In genomic region chr11:61404641-61405040, GRCh38 we compare ENCODE assay signal across 2 cellular contexts.
TF ChIP-seq lines count a peak whose summit lies in the region.

No MANE protein-coding gene starts in this region.

TF ChIP-seq in GM23338, 12 proteins besides CTCF, POLR2A, EP300 and RAD21:
- TF ChIP-seq REST (IDR thresholded peaks at IDR 0.05; ENCODE audit: unreplicated experiment) (no peak), ZNF114 (CRISPR knock-in tag; IDR thresholded peaks at IDR 0.05) (no peak), NANOG (IDR thresholded peaks at IDR 0.05; ENCODE audit: borderline replicate concordance) (no peak), POLR2AphosphoS5 (IDR thresholded peaks at IDR 0.05; ENCODE audit: low read depth) (no peak), STAT1 (IDR thresholded peaks at IDR 0.05; ENCODE audit: unreplicated experiment) (no peak), EZH2phosphoT487 (IDR thresholded peaks at IDR 0.05; ENCODE audit: unreplicated experiment) (no peak), JUNB (IDR thresholded peaks at IDR 0.05; ENCODE audit: unreplicated experiment) (no peak), CREB1 (CRISPR knock-in tag; IDR thresholded peaks at IDR 0.05; ENCODE audit: low read depth) (no peak), EZH2 (IDR thresholded peaks at IDR 0.05; ENCODE audit: low read depth, unreplicated experiment) (no peak)
- TF ChIP-seq, protein P1, sequence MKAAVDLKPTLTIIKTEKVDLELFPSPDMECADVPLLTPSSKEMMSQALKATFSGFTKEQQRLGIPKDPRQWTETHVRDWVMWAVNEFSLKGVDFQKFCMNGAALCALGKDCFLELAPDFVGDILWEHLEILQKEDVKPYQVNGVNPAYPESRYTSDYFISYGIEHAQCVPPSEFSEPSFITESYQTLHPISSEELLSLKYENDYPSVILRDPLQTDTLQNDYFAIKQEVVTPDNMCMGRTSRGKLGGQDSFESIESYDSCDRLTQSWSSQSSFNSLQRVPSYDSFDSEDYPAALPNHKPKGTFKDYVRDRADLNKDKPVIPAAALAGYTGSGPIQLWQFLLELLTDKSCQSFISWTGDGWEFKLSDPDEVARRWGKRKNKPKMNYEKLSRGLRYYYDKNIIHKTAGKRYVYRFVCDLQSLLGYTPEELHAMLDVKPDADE (IDR thresholded peaks at IDR 0.05), result no peak
- TF ChIP-seq, protein P2, sequence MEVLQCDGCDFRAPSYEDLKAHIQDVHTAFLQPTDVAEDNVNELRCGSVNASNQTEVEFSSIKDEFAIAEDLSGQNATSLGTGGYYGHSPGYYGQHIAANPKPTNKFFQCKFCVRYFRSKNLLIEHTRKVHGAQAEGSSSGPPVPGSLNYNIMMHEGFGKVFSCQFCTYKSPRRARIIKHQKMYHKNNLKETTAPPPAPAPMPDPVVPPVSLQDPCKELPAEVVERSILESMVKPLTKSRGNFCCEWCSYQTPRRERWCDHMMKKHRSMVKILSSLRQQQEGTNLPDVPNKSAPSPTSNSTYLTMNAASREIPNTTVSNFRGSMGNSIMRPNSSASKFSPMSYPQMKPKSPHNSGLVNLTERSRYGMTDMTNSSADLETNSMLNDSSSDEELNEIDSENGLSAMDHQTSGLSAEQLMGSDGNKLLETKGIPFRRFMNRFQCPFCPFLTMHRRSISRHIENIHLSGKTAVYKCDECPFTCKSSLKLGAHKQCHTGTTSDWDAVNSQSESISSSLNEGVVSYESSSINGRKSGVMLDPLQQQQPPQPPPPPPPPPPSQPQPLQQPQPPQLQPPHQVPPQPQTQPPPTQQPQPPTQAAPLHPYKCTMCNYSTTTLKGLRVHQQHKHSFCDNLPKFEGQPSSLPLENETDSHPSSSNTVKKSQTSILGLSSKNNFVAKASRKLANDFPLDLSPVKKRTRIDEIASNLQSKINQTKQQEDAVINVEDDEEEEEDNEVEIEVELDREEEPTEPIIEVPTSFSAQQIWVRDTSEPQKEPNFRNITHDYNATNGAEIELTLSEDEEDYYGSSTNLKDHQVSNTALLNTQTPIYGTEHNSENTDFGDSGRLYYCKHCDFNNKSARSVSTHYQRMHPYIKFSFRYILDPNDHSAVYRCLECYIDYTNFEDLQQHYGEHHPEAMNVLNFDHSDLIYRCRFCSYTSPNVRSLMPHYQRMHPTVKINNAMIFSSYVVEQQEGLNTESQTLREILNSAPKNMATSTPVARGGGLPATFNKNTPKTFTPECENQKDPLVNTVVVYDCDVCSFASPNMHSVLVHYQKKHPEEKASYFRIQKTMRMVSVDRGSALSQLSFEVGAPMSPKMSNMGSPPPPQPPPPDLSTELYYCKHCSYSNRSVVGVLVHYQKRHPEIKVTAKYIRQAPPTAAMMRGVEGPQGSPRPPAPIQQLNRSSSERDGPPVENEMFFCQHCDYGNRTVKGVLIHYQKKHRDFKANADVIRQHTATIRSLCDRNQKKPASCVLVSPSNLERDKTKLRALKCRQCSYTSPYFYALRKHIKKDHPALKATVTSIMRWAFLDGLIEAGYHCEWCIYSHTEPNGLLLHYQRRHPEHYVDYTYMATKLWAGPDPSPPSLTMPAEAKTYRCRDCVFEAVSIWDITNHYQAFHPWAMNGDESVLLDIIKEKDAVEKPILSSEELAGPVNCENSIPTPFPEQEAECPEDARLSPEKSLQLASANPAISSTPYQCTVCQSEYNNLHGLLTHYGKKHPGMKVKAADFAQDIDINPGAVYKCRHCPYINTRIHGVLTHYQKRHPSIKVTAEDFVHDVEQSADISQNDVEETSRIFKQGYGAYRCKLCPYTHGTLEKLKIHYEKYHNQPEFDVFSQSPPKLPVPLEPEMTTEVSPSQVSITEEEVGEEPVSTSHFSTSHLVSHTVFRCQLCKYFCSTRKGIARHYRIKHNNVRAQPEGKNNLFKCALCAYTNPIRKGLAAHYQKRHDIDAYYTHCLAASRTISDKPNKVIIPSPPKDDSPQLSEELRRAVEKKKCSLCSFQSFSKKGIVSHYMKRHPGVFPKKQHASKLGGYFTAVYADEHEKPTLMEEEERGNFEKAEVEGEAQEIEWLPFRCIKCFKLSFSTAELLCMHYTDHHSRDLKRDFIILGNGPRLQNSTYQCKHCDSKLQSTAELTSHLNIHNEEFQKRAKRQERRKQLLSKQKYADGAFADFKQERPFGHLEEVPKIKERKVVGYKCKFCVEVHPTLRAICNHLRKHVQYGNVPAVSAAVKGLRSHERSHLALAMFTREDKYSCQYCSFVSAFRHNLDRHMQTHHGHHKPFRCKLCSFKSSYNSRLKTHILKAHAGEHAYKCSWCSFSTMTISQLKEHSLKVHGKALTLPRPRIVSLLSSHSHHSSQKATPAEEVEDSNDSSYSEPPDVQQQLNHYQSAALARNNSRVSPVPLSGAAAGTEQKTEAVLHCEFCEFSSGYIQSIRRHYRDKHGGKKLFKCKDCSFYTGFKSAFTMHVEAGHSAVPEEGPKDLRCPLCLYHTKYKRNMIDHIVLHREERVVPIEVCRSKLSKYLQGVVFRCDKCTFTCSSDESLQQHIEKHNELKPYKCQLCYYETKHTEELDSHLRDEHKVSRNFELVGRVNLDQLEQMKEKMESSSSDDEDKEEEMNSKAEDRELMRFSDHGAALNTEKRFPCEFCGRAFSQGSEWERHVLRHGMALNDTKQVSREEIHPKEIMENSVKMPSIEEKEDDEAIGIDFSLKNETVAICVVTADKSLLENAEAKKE (CRISPR knock-in tag; IDR thresholded peaks at IDR 0.05), result no peak

TF ChIP-seq in HEK293T, 16 proteins besides CTCF, POLR2A, EP300 and RAD21:
- TF ChIP-seq PKNOX1 (IDR thresholded peaks at IDR 0.05) (no peak), LEF1 (IDR thresholded peaks at IDR 0.05; ENCODE audit: borderline replicate concordance) (no peak), FOXM1 (IDR thresholded peaks at IDR 0.05; ENCODE audit: borderline replicate concordance) (no peak), ARNT (IDR thresholded peaks at IDR 0.05) (no peak), ELF4 (IDR thresholded peaks at IDR 0.05) (no peak), SP1 (IDR thresholded peaks at IDR 0.05) (no peak), ZNF384 (IDR thresholded peaks at IDR 0.05) (no peak), HDGF (IDR thresholded peaks at IDR 0.05; ENCODE audit: borderline replicate concordance) (no peak), FOXK2 (IDR thresholded peaks at IDR 0.05) (no peak)
TF ChIP-seq in HEK293T: peak in this region for 0.
